Comparison of ENCODE assay signal across 1 cellular context in genomic region chr14:104099096-104100041, GRCh38.
TF ChIP-seq lines count a peak whose summit lies in the region.

No MANE protein-coding gene starts in this region.

TF ChIP-seq in HepG2, 621 proteins besides CTCF, POLR2A, EP300 and RAD21:
- TF ChIP-seq ZNF24 (IDR thresholded peaks at IDR 0.05) = no peak
- no peak for TF ChIP-seq ZEB1 (IDR thresholded peaks at IDR 0.05; ENCODE audit: insufficient replicate concordance, low read depth)
- TF ChIP-seq ZBTB49 (CRISPR knock-in tag; IDR thresholded peaks at IDR 0.05; ENCODE audit: borderline replicate concordance) = no peak
TF ChIP-seq in HepG2: peak in this region for 0.
